Comparison of ENCODE assay signal across 1 cellular context in genomic region chr6:166997768-166998255, GRCh38.
TF ChIP-seq lines count a peak whose summit lies in the region.

No MANE protein-coding gene starts in this region.

TF ChIP-seq in K562, 482 proteins besides CTCF, POLR2A, EP300 and RAD21 (continued from another document):
- TF ChIP-seq MGA (IDR thresholded peaks at IDR 0.05): peak; percentile 86
- TF ChIP-seq MAX (CRISPR knock-in tag; IDR thresholded peaks at IDR 0.05): peak; percentile 82
- peak; percentile 44; the same call in 1 of the 2 replicates for TF ChIP-seq CXXC5 (CRISPR knock-in tag; IDR thresholded peaks at IDR 0.05)
- TF ChIP-seq CREBBP (IDR thresholded peaks at IDR 0.05; ENCODE audit: low read depth, low read length): no peak
- no peak for TF ChIP-seq ZFPM2 (CRISPR knock-in tag; IDR thresholded peaks at IDR 0.05)
- no peak for TF ChIP-seq ZNF280B (CRISPR knock-in tag; IDR thresholded peaks at IDR 0.05)
- TF ChIP-seq BRF2 (IDR thresholded peaks at IDR 0.05; ENCODE audit: borderline replicate concordance, insufficient read depth, insufficient read length): no peak
- peak; percentile 69; the same call in 1 of the 2 replicates for TF ChIP-seq FOXP1 (CRISPR knock-in tag; IDR thresholded peaks at IDR 0.05)
- no peak for TF ChIP-seq SFPQ (IDR thresholded peaks at IDR 0.05; ENCODE audit: low read depth, low read length)
- no peak for TF ChIP-seq ETS1 (conservative IDR thresholded peaks at IDR 0.05; ENCODE audit: control insufficient read depth, low read depth, low read length)
- peak; percentile 34 to 85 for TF ChIP-seq E2F6 (IDR thresholded peaks at IDR 0.05; ENCODE audit: borderline replicate concordance in 1 of 2, extremely low read depth in 1 of 2, insufficient read depth in 1 of 2, insufficient read length in 1 of 2, low read depth in 1 of 2, low read length in 1 of 2, poor library complexity in 1 of 2, severe bottlenecking in 1 of 2)
- peak; percentile 72 to 79 for TF ChIP-seq MNT (conservative IDR thresholded peaks at IDR 0.05)
